26 cellular contexts compared by ENCODE assay signal in the genomic region with DNA sequence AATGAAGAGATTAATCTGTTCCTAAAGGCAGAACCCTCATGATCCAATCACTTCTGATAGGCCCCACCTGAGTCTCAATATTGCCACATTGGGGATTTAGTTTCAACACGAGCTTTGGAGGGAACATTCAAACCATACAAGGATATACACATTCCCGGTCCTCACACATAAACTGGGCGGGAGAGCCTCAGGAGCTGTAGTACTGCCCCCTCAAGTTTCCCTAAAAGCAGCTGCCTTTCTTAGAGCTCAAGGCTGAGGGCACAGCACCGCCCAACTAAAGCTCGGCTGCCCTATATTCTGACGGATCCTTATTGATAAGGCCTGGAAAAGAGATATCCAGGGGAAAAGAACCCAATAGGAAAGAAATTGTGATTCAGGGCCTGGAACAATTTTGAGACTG.
"Had no signal": no experiment of that assay in that cellular context is flagged by ENCODE, and none has a peak within 500 bp of the region (broad histone marks: within the 10 kb centered on the region; RNA-seq: fewer than 3 reads in every experiment).

No MANE protein-coding gene starts in this region.

- H3K4me2 ChIP-seq: KMS-11, PC-9 had no signal

- H3K4me1 ChIP-seq: breast epithelium had no signal

- DNase-seq: activated CD4-positive, alpha-beta T cell treated with anti-CD3 and anti-CD28 coated beads for 36 hours; activated CD4-positive, alpha-beta T cell treated with anti-CD3 and anti-CD28 coated beads, Interleukin-2, amount 10 ng/mL, durations not matched to agents 7 days and 5 days; activated CD4-positive, alpha-beta T cell treated with anti-CD3 and anti-CD28 coated beads, Interleukin-2, amount 50 U/mL, for 48 hours; activated CD8-positive, alpha-beta T cell treated with anti-CD3 and anti-CD28 coated beads, Interleukin-2, amount 10 ng/mL, durations not matched to agents 7 days and 5 days; activated gamma-delta T cell; activated naive CD4-positive, alpha-beta T cell treated with Interleukin-2 at 50 U/mL for 16 hours; activated T-cell treated with anti-CD3 and anti-CD28 coated beads, Interleukin-2, amount 50 U/mL, for 24 hours; amniotic stem cell; NCI-H1105; NCI-H187 treated with DMSO at 0.1 percent for 48 hours; NCI-H226; NCI-H446 treated with DMSO at 0.1 percent for 48 hours; NCI-H524; PC-9; SIG-M5; T-cell; T-helper 17 cell had no signal

- H3K4me3 ChIP-seq: ascending aorta, breast epithelium, PC-9 had no signal

- H3K9me3 Mint-ChIP-seq: activated CD4-positive, alpha-beta T cell treated with anti-CD3 and anti-CD28 coated beads, Interleukin-2, amount 10 ng/mL, durations not matched to agents 7 days and 5 days; activated naive CD4-positive, alpha-beta T cell treated with anti-CD3 and anti-CD28 coated beads, Interleukin-2, amount 50 U/mL, for 24 hours; activated T-cell treated with anti-CD3 and anti-CD28 coated beads, Interleukin-2, amount 50 U/mL, for 24 hours; activated T-helper 2 cell treated with anti-CD3 and anti-CD28 coated beads, Interferon-gamma antibody, Interleukin-2, Interleukin-4, amounts not matched to agents 10 μg/mL and 5 μg/mL and 100 μg/mL, durations not matched to agents 14 hours and 24 hours and 36 hours; T-cell had no signal

- H3K9me3 ChIP-seq: ascending aorta, breast epithelium had no signal

- H3K27me3 Mint-ChIP-seq: activated CD4-positive, alpha-beta T cell treated with anti-CD3 and anti-CD28 coated beads for 36 hours; activated naive CD4-positive, alpha-beta T cell treated with anti-CD3 and anti-CD28 coated beads, Interleukin-2, amount 50 U/mL, for 24 hours; activated T-cell treated with anti-CD3 and anti-CD28 coated beads, Interleukin-2, amount 50 U/mL, for 24 hours; T-cell had no signal

- H2AFZ ChIP-seq: PC-9 had no signal

- ATAC-seq: activated CD4-positive, alpha-beta T cell treated with anti-CD3 and anti-CD28 coated beads for 36 hours; activated CD4-positive, CD25-positive, alpha-beta regulatory T cell treated with anti-CD3 and anti-CD28 coated beads, Interleukin-2, amount 50 U/mL, for 24 hours; activated CD8-positive, alpha-beta T cell treated with anti-CD3 and anti-CD28 coated beads, Interleukin-2, amount 10 ng/mL, durations not matched to agents 7 days and 5 days; Right ventricle myocardium inferior; SK-N-SH treated with all-trans-retinoic acid at 6 μM for 48 hours; T-cell; T-helper 17 cell had no signal

- H3K36me3 Mint-ChIP-seq: activated naive CD4-positive, alpha-beta T cell treated with anti-CD3 and anti-CD28 coated beads, Interleukin-2, amount 50 U/mL, for 24 hours; T-cell had no signal

- H3K9ac ChIP-seq: KMS-11 had no signal

- H3K27me3 ChIP-seq: ascending aorta, breast epithelium had no signal

- H3K27ac ChIP-seq: ascending aorta, breast epithelium, KMS-11, PC-9, RWPE1 had no signal

- H3K27ac Mint-ChIP-seq: activated CD4-positive, alpha-beta T cell treated with anti-CD3 and anti-CD28 coated beads for 36 hours; activated CD4-positive, alpha-beta T cell treated with anti-CD3 and anti-CD28 coated beads, Interleukin-2, amount 10 ng/mL, durations not matched to agents 7 days and 5 days; activated CD8-positive, alpha-beta T cell treated with anti-CD3 and anti-CD28 coated beads, Interleukin-2, amount 10 ng/mL, durations not matched to agents 7 days and 5 days; activated naive CD4-positive, alpha-beta T cell treated with anti-CD3 and anti-CD28 coated beads, Interleukin-2, amount 50 U/mL, for 24 hours; activated T-cell treated with anti-CD3 and anti-CD28 coated beads, Interleukin-2, amount 50 U/mL, for 24 hours; activated T-helper 2 cell treated with anti-CD3 and anti-CD28 coated beads, Interferon-gamma antibody, Interleukin-2, Interleukin-4, amounts not matched to agents 10 μg/mL and 5 μg/mL and 100 μg/mL, durations not matched to agents 14 hours and 24 hours and 36 hours; T-cell; T-helper 17 cell had no signal

- H3K36me3 ChIP-seq: ascending aorta, breast epithelium had no signal

- H3K4me3 Mint-ChIP-seq: activated CD4-positive, alpha-beta T cell treated with anti-CD3 and anti-CD28 coated beads for 36 hours; activated CD4-positive, alpha-beta T cell treated with anti-CD3 and anti-CD28 coated beads, Interleukin-2, amount 10 ng/mL, durations not matched to agents 7 days and 5 days; activated CD8-positive, alpha-beta T cell treated with anti-CD3 and anti-CD28 coated beads, Interleukin-2, amount 10 ng/mL, durations not matched to agents 7 days and 5 days; activated naive CD4-positive, alpha-beta T cell treated with anti-CD3 and anti-CD28 coated beads, Interleukin-2, amount 50 U/mL, for 24 hours; activated T-cell treated with anti-CD3 and anti-CD28 coated beads, Interleukin-2, amount 50 U/mL, for 24 hours; T-cell; T-helper 17 cell had no signal
